In genomic region chr15:93460717-93461116, GRCh38 we compare ENCODE assay signal across 12 cellular contexts.
DNase-seq lines count a peak whose midpoint lies in the region; ATAC-seq and TF ChIP-seq lines count a peak whose summit lies in the region.
"Had no signal": no experiment of that assay in that cellular context is flagged by ENCODE, and none has a peak within 500 bp of the region (broad histone marks: within the 10 kb centered on the region; RNA-seq: fewer than 3 reads in every experiment).

No MANE protein-coding gene starts in this region.

- no peaks in the 10 kb centered on the region for H3K4me1 ChIP-seq in sigmoid colon

- no peak overlapping the region for H3K27ac ChIP-seq in sigmoid colon

- H3K4me3 ChIP-seq in sigmoid colon, result no peak overlapping the region
- H3K4me3 ChIP-seq: MG63 had no signal

- intact Hi-C loops in sigmoid colon (cut with DNase I), result no loop called here

- no peaks in the 10 kb centered on the region for H3K9me3 Mint-ChIP-seq in nephron
- H3K9me3 Mint-ChIP-seq: activated CD8-positive, alpha-beta T cell treated with anti-CD3 and anti-CD28 coated beads for 36 hours; activated naive CD4-positive, alpha-beta T cell treated with anti-CD3 and anti-CD28 coated beads, Interleukin-2, amount 50 U/mL, for 24 hours had no signal

- H3K27me3 Mint-ChIP-seq in nephron (ENCODE audit: low read depth), result peaks cover 8% of the 10 kb centered on the region
- H3K27me3 Mint-ChIP-seq: CD4-positive, CD25-positive, alpha-beta regulatory T cell had no signal

- TF ChIP-seq CTCF in nephron (IDR thresholded peaks at IDR 0.05; ENCODE audit: unreplicated experiment in 3 of 3) (no peak), sigmoid colon (IDR thresholded peaks at IDR 0.05) (no peak)

- peak overlapping the region in 2 of 3 experiments; percentile 36 to 58 for H3K27ac Mint-ChIP-seq in nephron
- H3K27ac Mint-ChIP-seq: activated CD8-positive, alpha-beta T cell treated with anti-CD3 and anti-CD28 coated beads for 36 hours; activated naive CD4-positive, alpha-beta T cell treated with anti-CD3 and anti-CD28 coated beads, Interleukin-2, amount 50 U/mL, for 24 hours; CD4-positive, CD25-positive, alpha-beta regulatory T cell had no signal

- H3K36me3 Mint-ChIP-seq in nephron (ENCODE audit: low read depth), result no peaks in the 10 kb centered on the region
- H3K36me3 Mint-ChIP-seq: activated naive CD4-positive, alpha-beta T cell treated with anti-CD3 and anti-CD28 coated beads, Interleukin-2, amount 50 U/mL, for 24 hours; CD4-positive, CD25-positive, alpha-beta regulatory T cell had no signal

- DNase-seq in midbrain (lab: John Stamatoyannopoulos, UW) (no peak), sigmoid colon (no peak), GDM1 (lab: John Stamatoyannopoulos, UW) (no peak)
- DNase-seq: activated CD8-positive, alpha-beta T cell treated with anti-CD3 and anti-CD28 coated beads for 36 hours; CD4-positive, CD25-positive, alpha-beta regulatory T cell; MG63; substantia nigra had no signal

- peak; percentile 86 for ATAC-seq in GM19025 (IDR thresholded peaks at IDR 0.05; ENCODE audit: low read depth, unreplicated experiment)
- peak; percentile 74 for ATAC-seq in HG02623 (IDR thresholded peaks at IDR 0.05; ENCODE audit: unreplicated experiment)
- ATAC-seq in HG03460 (IDR thresholded peaks at IDR 0.05; ENCODE audit: unreplicated experiment), result peak; percentile 90
- ATAC-seq: activated CD8-positive, alpha-beta T cell treated with anti-CD3 and anti-CD28 coated beads for 36 hours had no signal

- H3K36me3 ChIP-seq in sigmoid colon, result no peaks in the 10 kb centered on the region
- H3K36me3 ChIP-seq: MG63 had no signal

- no peaks in the 10 kb centered on the region for H3K9me3 ChIP-seq in sigmoid colon
- H3K9me3 ChIP-seq: MG63 had no signal

- TF ChIP-seq EP300 in sigmoid colon (IDR thresholded peaks at IDR 0.05), result no peak

- no peak for TF ChIP-seq POLR2A in sigmoid colon (IDR thresholded peaks at IDR 0.05)

- no peak overlapping the region for H3K4me3 Mint-ChIP-seq in nephron
- H3K4me3 Mint-ChIP-seq: activated CD8-positive, alpha-beta T cell treated with anti-CD3 and anti-CD28 coated beads for 36 hours; activated naive CD4-positive, alpha-beta T cell treated with anti-CD3 and anti-CD28 coated beads, Interleukin-2, amount 50 U/mL, for 24 hours; CD4-positive, CD25-positive, alpha-beta regulatory T cell had no signal

- H3K4me1 Mint-ChIP-seq in nephron, result peaks cover 11% of the 10 kb centered on the region
- H3K4me1 Mint-ChIP-seq: activated naive CD4-positive, alpha-beta T cell treated with anti-CD3 and anti-CD28 coated beads, Interleukin-2, amount 50 U/mL, for 24 hours; CD4-positive, CD25-positive, alpha-beta regulatory T cell had no signal

- H3K27me3 ChIP-seq in sigmoid colon, result no peaks in the 10 kb centered on the region
- H3K27me3 ChIP-seq: MG63 had no signal
